Comparison of ENCODE assay signal across 8 cellular contexts in the genomic region with DNA sequence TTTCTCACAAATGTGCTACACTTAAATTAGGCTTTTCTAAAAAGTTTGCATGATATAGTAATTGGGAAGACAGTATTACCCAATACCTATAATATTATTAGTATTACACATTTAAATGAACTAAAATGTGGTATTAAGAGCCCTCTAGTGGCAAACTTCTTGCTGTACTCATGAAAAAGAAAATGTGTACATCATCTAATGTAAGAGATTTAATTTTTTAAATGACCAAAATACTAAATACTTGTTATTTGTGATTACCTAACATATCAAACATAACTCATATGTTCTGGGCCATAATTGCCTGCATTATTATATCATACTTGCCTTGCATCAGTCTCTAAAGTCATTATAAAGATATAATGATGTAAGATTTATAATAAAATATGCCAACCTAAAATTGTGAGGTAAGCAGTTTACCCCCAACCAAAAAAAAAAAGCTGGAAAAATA.
DNase-seq lines count a peak whose midpoint lies in the region; ATAC-seq and TF ChIP-seq lines count a peak whose summit lies in the region.

No MANE protein-coding gene starts in this region.

- H3K36me3 ChIP-seq in cardiac muscle cell (no peaks in the 10 kb centered on the region), body of pancreas (replicated peaks in 1 of 2; ENCODE audit: insufficient read depth in 1 of 2, low read depth in 2 of 2) (no peaks in the 10 kb centered on the region), left lung (no peaks in the 10 kb centered on the region)

- H3K9me3 ChIP-seq in cardiac muscle cell (ENCODE audit: low read depth) (no peaks in the 10 kb centered on the region), body of pancreas (no peaks in the 10 kb centered on the region), left lung (no peaks in the 10 kb centered on the region)

- H3K4me1 ChIP-seq in cardiac muscle cell (ENCODE audit: low read depth): no peaks in the 10 kb centered on the region
- no peaks in the 10 kb centered on the region for H3K4me1 ChIP-seq in body of pancreas
- no peaks in the 10 kb centered on the region for H3K4me1 ChIP-seq in left lung

- H3K27me3 ChIP-seq in cardiac muscle cell (no peaks in the 10 kb centered on the region), body of pancreas (no peaks in the 10 kb centered on the region), left lung (no peaks in the 10 kb centered on the region)

- ATAC-seq in Right ventricle myocardium superior (ENCODE audit: poor library complexity) (no peak), body of pancreas (peak; percentile 48), left lung (peak; percentile 51), left colon (no peak), HG02759 (IDR thresholded peaks at IDR 0.05; ENCODE audit: unreplicated experiment) (no peak)

- H3K27ac ChIP-seq in cardiac muscle cell (no peak overlapping the region), body of pancreas (no peak overlapping the region), left lung (no peak overlapping the region)

- TF ChIP-seq CTCF in cardiac muscle cell (IDR thresholded peaks at IDR 0.05; ENCODE audit: low read depth, low read length) (peak; percentile 57), body of pancreas (IDR thresholded peaks at IDR 0.05) (peak; percentile 43 to 78 (median 71)), left lung (IDR thresholded peaks at IDR 0.05) (peak; percentile 58 to 65)

- intact Hi-C loops in Right ventricle myocardium superior (cut with DNase I): no loop called here
- intact Hi-C loops in body of pancreas (cut with DNase I): loop anchor here (5.0 kb wide), 1 partner anchor 143 kb away; no protein-coding TSS in a partner anchor
- intact Hi-C loops in left lung (cut with DNase I): loop anchor here in 1 of 2 donors (2.0 kb wide), 1 partner anchor 140 kb away; no protein-coding TSS in a partner anchor
- intact Hi-C loops in left colon (cut with DNase I, micrococcal nuclease): loop anchor here in 1 of 2 donors (2.0 kb wide), 1 partner anchor 140 kb away; no protein-coding TSS in a partner anchor

- H3K4me3 ChIP-seq in cardiac muscle cell: no peak overlapping the region
- H3K4me3 ChIP-seq in body of pancreas: no peak overlapping the region
- H3K4me3 ChIP-seq in left lung: no peak overlapping the region

- TF ChIP-seq POLR2A in body of pancreas (IDR thresholded peaks at IDR 0.05): no peak

- peak; percentile 50 to 59 for DNase-seq in cardiac muscle cell (ENCODE audit: low read depth in 1 of 2, low spot score in 1 of 2)
- DNase-seq in Right ventricle myocardium superior: no peak
- peak; percentile 45 for DNase-seq in NCI-H2171 (lab: John Stamatoyannopoulos, UW)
- no peak for DNase-seq in body of pancreas
- no peak for DNase-seq in left lung
- no peak for DNase-seq in nucleus accumbens (lab: John Stamatoyannopoulos, UW)
- DNase-seq in left colon: no peak

Comparison
In these comparisons a context has a peak if more than half of its experiments do, and no peak if none do; other contexts are left out.
1. DNase-seq: peak in cardiac muscle cell (2 of 2) and NCI-H2171 (single experiment); none in Right ventricle myocardium superior (single experiment), body of pancreas (0 of 4), left lung (0 of 2), nucleus accumbens (0 of 56) and left colon (0 of 2).
2. ATAC-seq: peak in body of pancreas (single experiment) and left lung (single experiment); none in Right ventricle myocardium superior (single experiment), left colon (single experiment) and HG02759 (single experiment).
3. Peak in every context shown above with its lines, with median percentiles within 50 percentile points of each other: CTCF ChIP-seq.